1 cellular context compared by ENCODE assay signal in the genomic region with DNA sequence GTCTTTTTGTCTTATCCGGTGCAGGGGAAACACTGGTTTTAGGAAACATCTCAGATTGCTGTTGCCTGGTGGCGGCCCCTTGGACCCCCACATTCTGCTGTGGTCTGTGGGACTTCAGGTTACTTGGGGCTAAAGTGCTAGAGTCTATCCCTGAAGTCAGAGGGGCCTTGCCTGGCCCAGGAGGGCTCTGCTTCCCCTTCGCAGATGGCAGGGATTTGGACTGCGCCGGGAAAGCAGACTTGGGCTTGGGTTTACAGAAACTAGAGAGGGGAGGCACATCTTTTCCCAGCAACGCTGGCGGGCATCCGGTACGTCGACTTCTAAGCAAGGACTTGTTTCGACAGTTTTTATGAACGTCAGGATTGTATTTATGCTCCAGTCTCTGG.
TF ChIP-seq lines count a peak whose summit lies in the region.

No MANE protein-coding gene starts in this region.

TF ChIP-seq in SK-N-SH treated with all-trans-retinoic acid at 6 μM for 48 hours, 23 proteins besides CTCF, POLR2A, EP300 and RAD21 (continued from another document):
- TF ChIP-seq, protein P1, sequence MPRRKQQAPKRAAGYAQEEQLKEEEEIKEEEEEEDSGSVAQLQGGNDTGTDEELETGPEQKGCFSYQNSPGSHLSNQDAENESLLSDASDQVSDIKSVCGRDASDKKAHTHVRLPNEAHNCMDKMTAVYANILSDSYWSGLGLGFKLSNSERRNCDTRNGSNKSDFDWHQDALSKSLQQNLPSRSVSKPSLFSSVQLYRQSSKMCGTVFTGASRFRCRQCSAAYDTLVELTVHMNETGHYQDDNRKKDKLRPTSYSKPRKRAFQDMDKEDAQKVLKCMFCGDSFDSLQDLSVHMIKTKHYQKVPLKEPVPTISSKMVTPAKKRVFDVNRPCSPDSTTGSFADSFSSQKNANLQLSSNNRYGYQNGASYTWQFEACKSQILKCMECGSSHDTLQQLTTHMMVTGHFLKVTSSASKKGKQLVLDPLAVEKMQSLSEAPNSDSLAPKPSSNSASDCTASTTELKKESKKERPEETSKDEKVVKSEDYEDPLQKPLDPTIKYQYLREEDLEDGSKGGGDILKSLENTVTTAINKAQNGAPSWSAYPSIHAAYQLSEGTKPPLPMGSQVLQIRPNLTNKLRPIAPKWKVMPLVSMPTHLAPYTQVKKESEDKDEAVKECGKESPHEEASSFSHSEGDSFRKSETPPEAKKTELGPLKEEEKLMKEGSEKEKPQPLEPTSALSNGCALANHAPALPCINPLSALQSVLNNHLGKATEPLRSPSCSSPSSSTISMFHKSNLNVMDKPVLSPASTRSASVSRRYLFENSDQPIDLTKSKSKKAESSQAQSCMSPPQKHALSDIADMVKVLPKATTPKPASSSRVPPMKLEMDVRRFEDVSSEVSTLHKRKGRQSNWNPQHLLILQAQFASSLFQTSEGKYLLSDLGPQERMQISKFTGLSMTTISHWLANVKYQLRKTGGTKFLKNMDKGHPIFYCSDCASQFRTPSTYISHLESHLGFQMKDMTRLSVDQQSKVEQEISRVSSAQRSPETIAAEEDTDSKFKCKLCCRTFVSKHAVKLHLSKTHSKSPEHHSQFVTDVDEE (CRISPR knock-in tag; IDR thresholded peaks at IDR 0.05), result no peak
- TF ChIP-seq PPARA (CRISPR knock-in tag; IDR thresholded peaks at IDR 0.05; ENCODE audit: borderline replicate concordance), result no peak
- TF ChIP-seq TOX (CRISPR knock-in tag; IDR thresholded peaks at IDR 0.05; ENCODE audit: borderline replicate concordance), result no peak
- TF ChIP-seq SNAI2 (CRISPR knock-in tag; IDR thresholded peaks at IDR 0.05), result no peak
- TF ChIP-seq TCF4 (CRISPR knock-in tag; IDR thresholded peaks at IDR 0.05; ENCODE audit: borderline replicate concordance), result no peak
- TF ChIP-seq, protein P2, sequence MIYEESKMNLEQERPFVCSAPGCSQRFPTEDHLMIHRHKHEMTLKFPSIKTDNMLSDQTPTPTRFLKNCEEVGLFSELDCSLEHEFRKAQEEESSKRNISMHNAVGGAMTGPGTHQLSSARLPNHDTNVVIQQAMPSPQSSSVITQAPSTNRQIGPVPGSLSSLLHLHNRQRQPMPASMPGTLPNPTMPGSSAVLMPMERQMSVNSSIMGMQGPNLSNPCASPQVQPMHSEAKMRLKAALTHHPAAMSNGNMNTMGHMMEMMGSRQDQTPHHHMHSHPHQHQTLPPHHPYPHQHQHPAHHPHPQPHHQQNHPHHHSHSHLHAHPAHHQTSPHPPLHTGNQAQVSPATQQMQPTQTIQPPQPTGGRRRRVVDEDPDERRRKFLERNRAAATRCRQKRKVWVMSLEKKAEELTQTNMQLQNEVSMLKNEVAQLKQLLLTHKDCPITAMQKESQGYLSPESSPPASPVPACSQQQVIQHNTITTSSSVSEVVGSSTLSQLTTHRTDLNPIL (CRISPR knock-in tag; IDR thresholded peaks at IDR 0.05; ENCODE audit: low read depth), result no peak
- TF ChIP-seq, protein P3, sequence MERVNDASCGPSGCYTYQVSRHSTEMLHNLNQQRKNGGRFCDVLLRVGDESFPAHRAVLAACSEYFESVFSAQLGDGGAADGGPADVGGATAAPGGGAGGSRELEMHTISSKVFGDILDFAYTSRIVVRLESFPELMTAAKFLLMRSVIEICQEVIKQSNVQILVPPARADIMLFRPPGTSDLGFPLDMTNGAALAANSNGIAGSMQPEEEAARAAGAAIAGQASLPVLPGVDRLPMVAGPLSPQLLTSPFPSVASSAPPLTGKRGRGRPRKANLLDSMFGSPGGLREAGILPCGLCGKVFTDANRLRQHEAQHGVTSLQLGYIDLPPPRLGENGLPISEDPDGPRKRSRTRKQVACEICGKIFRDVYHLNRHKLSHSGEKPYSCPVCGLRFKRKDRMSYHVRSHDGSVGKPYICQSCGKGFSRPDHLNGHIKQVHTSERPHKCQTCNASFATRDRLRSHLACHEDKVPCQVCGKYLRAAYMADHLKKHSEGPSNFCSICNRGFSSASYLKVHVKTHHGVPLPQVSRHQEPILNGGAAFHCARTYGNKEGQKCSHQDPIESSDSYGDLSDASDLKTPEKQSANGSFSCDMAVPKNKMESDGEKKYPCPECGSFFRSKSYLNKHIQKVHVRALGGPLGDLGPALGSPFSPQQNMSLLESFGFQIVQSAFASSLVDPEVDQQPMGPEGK (CRISPR knock-in tag; IDR thresholded peaks at IDR 0.05; ENCODE audit: borderline replicate concordance), result no peak
- no peak for TF ChIP-seq RARB (CRISPR knock-in tag; IDR thresholded peaks at IDR 0.05)
- no peak for TF ChIP-seq ZFP30 (CRISPR knock-in tag; IDR thresholded peaks at IDR 0.05)
- TF ChIP-seq, protein P4, sequence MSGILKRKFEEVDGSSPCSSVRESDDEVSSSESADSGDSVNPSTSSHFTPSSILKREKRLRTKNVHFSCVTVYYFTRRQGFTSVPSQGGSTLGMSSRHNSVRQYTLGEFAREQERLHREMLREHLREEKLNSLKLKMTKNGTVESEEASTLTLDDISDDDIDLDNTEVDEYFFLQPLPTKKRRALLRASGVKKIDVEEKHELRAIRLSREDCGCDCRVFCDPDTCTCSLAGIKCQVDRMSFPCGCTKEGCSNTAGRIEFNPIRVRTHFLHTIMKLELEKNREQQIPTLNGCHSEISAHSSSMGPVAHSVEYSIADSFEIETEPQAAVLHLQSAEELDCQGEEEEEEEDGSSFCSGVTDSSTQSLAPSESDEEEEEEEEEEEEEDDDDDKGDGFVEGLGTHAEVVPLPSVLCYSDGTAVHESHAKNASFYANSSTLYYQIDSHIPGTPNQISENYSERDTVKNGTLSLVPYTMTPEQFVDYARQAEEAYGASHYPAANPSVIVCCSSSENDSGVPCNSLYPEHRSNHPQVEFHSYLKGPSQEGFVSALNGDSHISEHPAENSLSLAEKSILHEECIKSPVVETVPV (CRISPR knock-in tag; IDR thresholded peaks at IDR 0.05), result no peak
- no peak for TF ChIP-seq ISL1 (CRISPR knock-in tag; IDR thresholded peaks at IDR 0.05)
- TF ChIP-seq ESRRG (CRISPR knock-in tag; IDR thresholded peaks at IDR 0.05), result no peak
